Comparison of ENCODE assay signal across 1 cellular context in genomic region chr1:212062832-212063438, GRCh38.
TF ChIP-seq lines count a peak whose summit lies in the region.

No MANE protein-coding gene starts in this region.

TF ChIP-seq in K562, 482 proteins besides CTCF, POLR2A, EP300 and RAD21 (continued from another document):
- no peak for TF ChIP-seq ZBTB5 (IDR thresholded peaks at IDR 0.05)
- no peak for TF ChIP-seq POLR3G (IDR thresholded peaks at IDR 0.05; ENCODE audit: extremely low read depth, insufficient read length, insufficient replicate concordance)
- no peak for TF ChIP-seq CTCFL (IDR thresholded peaks at IDR 0.05; ENCODE audit: borderline replicate concordance, insufficient read depth, low read depth, low read length, poor library complexity, severe bottlenecking)
- no peak for TF ChIP-seq TFAM (CRISPR knock-in tag; conservative IDR thresholded peaks at IDR 0.05)
- 0 out of 2 replicates have a peak, but pooled peaks have one; percentile 38 for TF ChIP-seq NCOA6 (IDR thresholded peaks at IDR 0.05)
- no peak for TF ChIP-seq ZBTB34 (CRISPR knock-in tag; IDR thresholded peaks at IDR 0.05)
- no peak for TF ChIP-seq MCM5 (IDR thresholded peaks at IDR 0.05; ENCODE audit: low read depth)
- no peak for TF ChIP-seq NR3C1 (CRISPR knock-in tag; IDR thresholded peaks at IDR 0.05)
- TF ChIP-seq RFX7 (CRISPR knock-in tag; IDR thresholded peaks at IDR 0.05) = no peak
- TF ChIP-seq NCOA2 (IDR thresholded peaks at IDR 0.05; ENCODE audit: partially characterized antibody in 2 of 2) = peak in 1 of 2 experiments; percentile 41
- TF ChIP-seq SMAD2 (IDR thresholded peaks at IDR 0.05; ENCODE audit: low read depth, low read length) = no peak
- TF ChIP-seq ZNF134 (CRISPR knock-in tag; conservative IDR thresholded peaks at IDR 0.05) = no peak
- TF ChIP-seq ZNF655 (CRISPR knock-in tag; IDR thresholded peaks at IDR 0.05) = no peak
- TF ChIP-seq THRB (CRISPR knock-in tag; conservative IDR thresholded peaks at IDR 0.05) = no peak
- no peak for TF ChIP-seq ATF4 (CRISPR knock-in tag; IDR thresholded peaks at IDR 0.05)
- TF ChIP-seq ZNF280A (IDR thresholded peaks at IDR 0.05; ENCODE audit: low read depth, partially characterized antibody) = no peak
- no peak for TF ChIP-seq SAFB (IDR thresholded peaks at IDR 0.05; ENCODE audit: borderline replicate concordance, low read depth, low read length)
